Comparison of ENCODE assay signal across 27 cellular contexts in the genomic region with DNA sequence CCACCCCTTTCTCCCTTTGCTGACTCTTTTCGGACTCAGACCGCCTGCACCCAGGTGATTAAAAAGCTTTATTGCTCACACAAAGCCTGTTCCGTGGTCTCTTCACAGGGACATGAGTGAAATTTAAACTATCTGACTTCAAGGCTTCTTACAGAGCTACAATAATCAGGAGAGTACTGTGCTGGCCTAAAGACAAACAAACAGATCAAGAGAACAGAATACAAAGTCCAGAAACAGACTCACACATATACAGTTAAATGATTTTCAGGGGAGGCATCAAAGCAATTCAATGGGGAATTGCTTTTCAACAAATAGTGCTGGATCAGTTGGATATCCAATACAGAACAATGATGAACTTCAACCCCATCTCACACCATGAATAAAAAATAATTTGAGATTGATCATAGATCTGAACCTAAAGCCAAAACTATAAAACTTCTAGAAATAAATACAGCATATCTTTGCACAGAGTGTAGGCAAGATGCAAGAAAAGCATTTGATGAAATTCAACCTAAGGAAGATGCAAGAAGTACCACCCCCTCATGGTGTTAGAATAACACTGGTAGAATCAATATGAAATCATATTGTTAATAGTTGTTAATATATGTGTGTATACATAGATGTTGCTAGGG.
"Had no signal": no experiment of that assay in that cellular context is flagged by ENCODE, and none has a peak within 500 bp of the region (broad histone marks: within the 10 kb centered on the region; RNA-seq: fewer than 3 reads in every experiment).

No MANE protein-coding gene starts in this region.

- H3K9me3 Mint-ChIP-seq: activated B cell treated with CpG ODN at 0.5 μM for 24 hours; activated CD4-positive, alpha-beta T cell treated with anti-CD3 and anti-CD28 coated beads, Interleukin-2, amount 10 ng/mL, durations not matched to agents 24 days and 14 days; activated T-cell treated with anti-CD3 and anti-CD28 coated beads, Interleukin-2, amount 50 U/mL, for 4 hours; T-cell had no signal

- H3K27ac ChIP-seq: SK-N-MC had no signal

- H3K27me3 Mint-ChIP-seq: activated B cell treated with CpG ODN at 0.5 μM for 24 hours; activated CD4-positive, alpha-beta T cell treated with anti-CD3 and anti-CD28 coated beads, Interleukin-2, amount 10 ng/mL, durations not matched to agents 24 days and 14 days; activated naive CD8-positive, alpha-beta T cell treated with anti-CD3 and anti-CD28 coated beads for 36 hours had no signal

- H3K27me3 ChIP-seq: MG63 had no signal

- H3K4me3 ChIP-seq: MG63, SK-N-MC had no signal

- DNase-seq: activated B cell treated with CpG ODN at 0.5 μM for 24 hours; activated CD4-positive, alpha-beta T cell treated with anti-CD3 and anti-CD28 coated beads for 1 hour; activated CD4-positive, alpha-beta T cell treated with anti-CD3 and anti-CD28 coated beads, Interleukin-2, amount 10 ng/mL, durations not matched to agents 24 days and 14 days; activated CD4-positive, alpha-beta T cell treated with anti-CD3 and anti-CD28 coated beads, Interleukin-2, amount 50 U/mL, for 48 hours; activated CD8-positive, alpha-beta memory T cell treated with anti-CD3 and anti-CD28 coated beads for 24 hours; activated effector memory CD4-positive, alpha-beta T cell treated with anti-CD3 and anti-CD28 coated beads, Interleukin-2, amount 50 U/mL, for 16 hours; activated naive CD4-positive, alpha-beta T cell treated with anti-CD3 and anti-CD28 coated beads for 36 hours; activated naive CD8-positive, alpha-beta T cell treated with anti-CD3 and anti-CD28 coated beads for 36 hours; activated T-cell treated with anti-CD3 and anti-CD28 coated beads, Interleukin-2, amount 50 U/mL, for 4 hours; MG63; MV-4-11; NCI-H1105 treated with DMSO at 0.1 percent for 48 hours; NCI-H146; NCI-H187 treated with DMSO at 0.1 percent for 48 hours; NCI-H2171; NCI-H2227 treated with DMSO at 0.1 percent for 48 hours; NCI-H526 treated with DMSO at 0.1 percent for 48 hours; NCI-H82; OCI-M1; RPMI8226; T-cell; T-helper 2 cell; T1000 had no signal

- H3K27ac Mint-ChIP-seq: activated B cell treated with CpG ODN at 0.5 μM for 24 hours; activated CD4-positive, alpha-beta T cell treated with anti-CD3 and anti-CD28 coated beads, Interleukin-2, amount 10 ng/mL, durations not matched to agents 24 days and 14 days; activated naive CD4-positive, alpha-beta T cell treated with anti-CD3 and anti-CD28 coated beads for 36 hours; activated naive CD8-positive, alpha-beta T cell treated with anti-CD3 and anti-CD28 coated beads for 36 hours; T-cell had no signal

- ATAC-seq: activated T-cell treated with anti-CD3 and anti-CD28 coated beads, Interleukin-2, amount 50 U/mL, for 4 hours; Panc1; Right ventricle myocardium inferior; T-cell had no signal

- H3K4me3 Mint-ChIP-seq: activated B cell treated with CpG ODN at 0.5 μM for 24 hours; activated CD4-positive, alpha-beta T cell treated with anti-CD3 and anti-CD28 coated beads, Interleukin-2, amount 10 ng/mL, durations not matched to agents 24 days and 14 days; activated naive CD4-positive, alpha-beta T cell treated with anti-CD3 and anti-CD28 coated beads for 36 hours; activated naive CD8-positive, alpha-beta T cell treated with anti-CD3 and anti-CD28 coated beads for 36 hours; activated T-cell treated with anti-CD3 and anti-CD28 coated beads, Interleukin-2, amount 50 U/mL, for 4 hours; T-cell had no signal

- H3K9me3 ChIP-seq: MG63 had no signal

- FAIRE-seq: TTC549 had no signal

- H3K36me3 ChIP-seq: MG63 had no signal
